ENCODE assay signal across 8 cellular contexts in genomic region chr10:12605580-12606405, GRCh38.
DNase-seq lines count a peak whose midpoint lies in the region; ATAC-seq and TF ChIP-seq lines count a peak whose summit lies in the region.

No MANE protein-coding gene starts in this region.

- H3K36me3 ChIP-seq in SK-N-SH (replicated peaks in 1 of 2; ENCODE audit: control insufficient read depth in 1 of 2, insufficient read depth in 2 of 2, low read length in 1 of 2) (no peaks in the 10 kb centered on the region), rectal smooth muscle tissue (ENCODE audit: control insufficient read depth, insufficient read depth, low read length) (no peaks in the 10 kb centered on the region), WERI-Rb-1 (no peaks in the 10 kb centered on the region)

- H3K9me3 Mint-ChIP-seq in activated T-helper 1 cell treated with anti-CD3 and anti-CD28 coated beads, Interleukin-12 subunit alpha, Interleukin-12 subunit beta, Interleukin-2, Interleukin-4 antibody, amounts not matched to agents 30 ng/mL and 10 ng/mL and 1 ng/mL, durations not matched to agents 14 hours and 24 hours and 36 hours: peaks cover 2% of the 10 kb centered on the region

- H3K4me3 ChIP-seq in SK-N-SH (ENCODE audit: low read depth in 2 of 2, low read length in 1 of 2) (no peak overlapping the region), rectal smooth muscle tissue (ENCODE audit: low read length) (peak overlapping the region; percentile 65), WERI-Rb-1 (ENCODE audit: low read depth, low read length) (no peak overlapping the region)

- peak overlapping the region; percentile 97 for H3K27ac Mint-ChIP-seq in activated T-helper 1 cell treated with anti-CD3 and anti-CD28 coated beads, Interleukin-12 subunit alpha, Interleukin-12 subunit beta, Interleukin-2, Interleukin-4 antibody, amounts not matched to agents 30 ng/mL and 10 ng/mL and 1 ng/mL, durations not matched to agents 14 hours and 24 hours and 36 hours

- intact Hi-C loops in activated T-helper 1 cell treated with anti-CD3 and anti-CD28 coated beads, Interleukin-12 subunit alpha, Interleukin-12 subunit beta, Interleukin-2, Interleukin-4 antibody, amounts not matched to agents 30 ng/mL and 10 ng/mL and 1 ng/mL, durations not matched to agents 14 hours and 24 hours and 36 hours (cut with micrococcal nuclease): loop anchor here (1.0 to 2.0 kb wide), 3 partner anchors 11 to 30 kb away; no protein-coding TSS in a partner anchor

- TF ChIP-seq CTCF in SK-N-SH (IDR thresholded peaks at IDR 0.05) (no peak), foreskin keratinocyte (conservative IDR thresholded peaks at IDR 0.05) (no peak), WERI-Rb-1 (IDR thresholded peaks at IDR 0.05; ENCODE audit: low read depth, low read length) (no peak)

- H3K4me1 Mint-ChIP-seq in activated T-helper 1 cell treated with anti-CD3 and anti-CD28 coated beads, Interleukin-12 subunit alpha, Interleukin-12 subunit beta, Interleukin-2, Interleukin-4 antibody, amounts not matched to agents 30 ng/mL and 10 ng/mL and 1 ng/mL, durations not matched to agents 14 hours and 24 hours and 36 hours (ENCODE audit: low read depth): peaks cover 43% of the 10 kb centered on the region

- H3K27me3 ChIP-seq in SK-N-SH (ENCODE audit: insufficient read depth): no peaks in the 10 kb centered on the region
- no peaks in the 10 kb centered on the region for H3K27me3 ChIP-seq in foreskin keratinocyte
- H3K27me3 ChIP-seq in rectal smooth muscle tissue (ENCODE audit: control insufficient read depth, insufficient read depth, low read length): no peaks in the 10 kb centered on the region
- no peaks in the 10 kb centered on the region for H3K27me3 ChIP-seq in WERI-Rb-1 (ENCODE audit: insufficient read depth, low read depth, severe bottlenecking)

- no peak overlapping the region for H3K4me2 ChIP-seq in SK-N-SH

- no peak for TF ChIP-seq EP300 in SK-N-SH (IDR thresholded peaks at IDR 0.05; ENCODE audit: borderline replicate concordance in 1 of 2, low read depth in 1 of 2, low read length in 1 of 2)

- no peaks in the 10 kb centered on the region for H3K79me2 ChIP-seq in SK-N-SH (ENCODE audit: insufficient read depth)

- 71% methylated on average over 20 of the region's 27 CpGs for WGBS in SK-N-SH (ENCODE audit: low lambda C conversion rate)

- H3K27ac ChIP-seq in SK-N-SH (ENCODE audit: low read depth in 2 of 2, low read length in 1 of 2) (no peak overlapping the region), foreskin keratinocyte (no peak overlapping the region), rectal smooth muscle tissue (ENCODE audit: low read depth, low read length) (peak overlapping the region; percentile 79), WERI-Rb-1 (no peak overlapping the region)

- DNase-seq in SK-N-SH (no peak), NCI-H748 (lab: John Stamatoyannopoulos, UW; ENCODE audit: unreplicated experiment) (peak; percentile 88), foreskin keratinocyte (no peak), WERI-Rb-1 (no peak)
- peak; percentile 59 for DNase-seq in activated T-helper 1 cell treated with anti-CD3 and anti-CD28 coated beads, Interleukin-12 subunit alpha, Interleukin-12 subunit beta, Interleukin-2, Interleukin-4 antibody, amounts not matched to agents 30 ng/mL and 10 ng/mL and 1 ng/mL, durations not matched to agents 14 hours and 24 hours and 36 hours (ENCODE audit: low spot score)

- no peak overlapping the region for H2AFZ ChIP-seq in SK-N-SH (ENCODE audit: low read depth)

- peak overlapping the region; percentile 83 for H3K4me3 Mint-ChIP-seq in activated T-helper 1 cell treated with anti-CD3 and anti-CD28 coated beads, Interleukin-12 subunit alpha, Interleukin-12 subunit beta, Interleukin-2, Interleukin-4 antibody, amounts not matched to agents 30 ng/mL and 10 ng/mL and 1 ng/mL, durations not matched to agents 14 hours and 24 hours and 36 hours

- H3K4me1 ChIP-seq in SK-N-SH (ENCODE audit: control insufficient read depth in 1 of 2, insufficient read depth in 2 of 2, low read depth in 1 of 2, low read length in 1 of 2) (no peaks in the 10 kb centered on the region; a peak in 1 of 4 replicates), foreskin keratinocyte (no peaks in the 10 kb centered on the region), rectal smooth muscle tissue (ENCODE audit: control insufficient read depth, insufficient read depth, low read length) (peaks cover 4% of the 10 kb centered on the region)

- H3K9ac ChIP-seq in SK-N-SH: no peak overlapping the region
- H3K9ac ChIP-seq in rectal smooth muscle tissue (ENCODE audit: low read length): no peak overlapping the region

- CTCF ChIA-PET in SK-N-SH (lab: Yijun Ruan, JAX): no interaction called here

- no peaks in the 10 kb centered on the region for H3K36me3 Mint-ChIP-seq in activated T-helper 1 cell treated with anti-CD3 and anti-CD28 coated beads, Interleukin-12 subunit alpha, Interleukin-12 subunit beta, Interleukin-2, Interleukin-4 antibody, amounts not matched to agents 30 ng/mL and 10 ng/mL and 1 ng/mL, durations not matched to agents 14 hours and 24 hours and 36 hours (ENCODE audit: low read depth)

- H3K27me3 Mint-ChIP-seq in activated T-helper 1 cell treated with anti-CD3 and anti-CD28 coated beads, Interleukin-12 subunit alpha, Interleukin-12 subunit beta, Interleukin-2, Interleukin-4 antibody, amounts not matched to agents 30 ng/mL and 10 ng/mL and 1 ng/mL, durations not matched to agents 14 hours and 24 hours and 36 hours (ENCODE audit: insufficient read depth): no peaks in the 10 kb centered on the region

- no peak for TF ChIP-seq RAD21 in SK-N-SH (IDR thresholded peaks at IDR 0.05; ENCODE audit: low read length)

- POLR2A ChIA-PET in SK-N-SH (lab: Yijun Ruan, JAX): no interaction called here

- ATAC-seq in SK-N-SH treated with all-trans-retinoic acid at 6 μM for 48 hours: peak; percentile 64
- peak; percentile 72 for ATAC-seq in HG03045 (IDR thresholded peaks at IDR 0.05; ENCODE audit: unreplicated experiment)
- peak; percentile 56 for ATAC-seq in foreskin keratinocyte

- no peaks in the 10 kb centered on the region for H4K20me1 ChIP-seq in SK-N-SH (ENCODE audit: insufficient read depth)

- H3K9me3 ChIP-seq in SK-N-SH (no peaks in the 10 kb centered on the region), WERI-Rb-1 (ENCODE audit: severe bottlenecking) (no peaks in the 10 kb centered on the region)

- no peaks in the 10 kb centered on the region for H3F3A ChIP-seq in SK-N-SH (replicated peaks; ENCODE audit: insufficient read depth)

- H3K9me2 ChIP-seq in SK-N-SH: no peaks in the 10 kb centered on the region

TF ChIP-seq in SK-N-SH treated with all-trans-retinoic acid at 6 μM for 48 hours, 23 proteins besides CTCF, POLR2A, EP300 and RAD21 (continues in another document):
- TF ChIP-seq CREB5 (CRISPR knock-in tag; IDR thresholded peaks at IDR 0.05; ENCODE audit: low read depth) (no peak), ZFP3 (CRISPR knock-in tag; IDR thresholded peaks at IDR 0.05) (no peak), ESRRG (CRISPR knock-in tag; IDR thresholded peaks at IDR 0.05) (no peak), ZFP30 (CRISPR knock-in tag; IDR thresholded peaks at IDR 0.05) (no peak), GLIS3 (CRISPR knock-in tag; IDR thresholded peaks at IDR 0.05) (no peak), ISL1 (CRISPR knock-in tag; IDR thresholded peaks at IDR 0.05) (no peak), TOX (CRISPR knock-in tag; IDR thresholded peaks at IDR 0.05; ENCODE audit: borderline replicate concordance) (no peak), ZNF8 (CRISPR knock-in tag; IDR thresholded peaks at IDR 0.05) (no peak), ZNF70 (CRISPR knock-in tag; IDR thresholded peaks at IDR 0.05) (no peak), PPARA (CRISPR knock-in tag; IDR thresholded peaks at IDR 0.05; ENCODE audit: borderline replicate concordance) (no peak)

TF ChIP-seq in SK-N-SH, 30 proteins besides CTCF, POLR2A, EP300 and RAD21 (continues in another document):
- TF ChIP-seq, protein P1, sequence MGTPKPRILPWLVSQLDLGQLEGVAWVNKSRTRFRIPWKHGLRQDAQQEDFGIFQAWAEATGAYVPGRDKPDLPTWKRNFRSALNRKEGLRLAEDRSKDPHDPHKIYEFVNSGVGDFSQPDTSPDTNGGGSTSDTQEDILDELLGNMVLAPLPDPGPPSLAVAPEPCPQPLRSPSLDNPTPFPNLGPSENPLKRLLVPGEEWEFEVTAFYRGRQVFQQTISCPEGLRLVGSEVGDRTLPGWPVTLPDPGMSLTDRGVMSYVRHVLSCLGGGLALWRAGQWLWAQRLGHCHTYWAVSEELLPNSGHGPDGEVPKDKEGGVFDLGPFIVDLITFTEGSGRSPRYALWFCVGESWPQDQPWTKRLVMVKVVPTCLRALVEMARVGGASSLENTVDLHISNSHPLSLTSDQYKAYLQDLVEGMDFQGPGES (IDR thresholded peaks at IDR 0.05; ENCODE audit: low read depth, low read length): no peak
- TF ChIP-seq POLR2AphosphoS5 (IDR thresholded peaks at IDR 0.05; ENCODE audit: low read depth, low read length) (no peak), JUND (IDR thresholded peaks at IDR 0.05) (no peak), RXRA (IDR thresholded peaks at IDR 0.05; ENCODE audit: borderline replicate concordance, low read depth) (no peak), SIN3A (IDR thresholded peaks at IDR 0.05; ENCODE audit: borderline replicate concordance, low read depth, low read length) (no peak), NFIC (IDR thresholded peaks at IDR 0.05; ENCODE audit: borderline replicate concordance) (no peak), GABPA (IDR thresholded peaks at IDR 0.05; ENCODE audit: low read depth) (no peak), MAX (IDR thresholded peaks at IDR 0.05; ENCODE audit: low read depth) (no peak)
- TF ChIP-seq, protein P2, sequence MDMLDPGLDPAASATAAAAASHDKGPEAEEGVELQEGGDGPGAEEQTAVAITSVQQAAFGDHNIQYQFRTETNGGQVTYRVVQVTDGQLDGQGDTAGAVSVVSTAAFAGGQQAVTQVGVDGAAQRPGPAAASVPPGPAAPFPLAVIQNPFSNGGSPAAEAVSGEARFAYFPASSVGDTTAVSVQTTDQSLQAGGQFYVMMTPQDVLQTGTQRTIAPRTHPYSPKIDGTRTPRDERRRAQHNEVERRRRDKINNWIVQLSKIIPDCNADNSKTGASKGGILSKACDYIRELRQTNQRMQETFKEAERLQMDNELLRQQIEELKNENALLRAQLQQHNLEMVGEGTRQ (IDR thresholded peaks at IDR 0.05; ENCODE audit: borderline replicate concordance, low read depth, low read length): no peak
- TF ChIP-seq, protein P3, sequence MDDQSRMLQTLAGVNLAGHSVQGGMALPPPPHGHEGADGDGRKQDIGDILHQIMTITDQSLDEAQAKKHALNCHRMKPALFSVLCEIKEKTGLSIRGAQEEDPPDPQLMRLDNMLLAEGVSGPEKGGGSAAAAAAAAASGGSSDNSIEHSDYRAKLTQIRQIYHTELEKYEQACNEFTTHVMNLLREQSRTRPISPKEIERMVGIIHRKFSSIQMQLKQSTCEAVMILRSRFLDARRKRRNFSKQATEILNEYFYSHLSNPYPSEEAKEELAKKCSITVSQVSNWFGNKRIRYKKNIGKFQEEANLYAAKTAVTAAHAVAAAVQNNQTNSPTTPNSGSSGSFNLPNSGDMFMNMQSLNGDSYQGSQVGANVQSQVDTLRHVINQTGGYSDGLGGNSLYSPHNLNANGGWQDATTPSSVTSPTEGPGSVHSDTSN (IDR thresholded peaks at IDR 0.05): no peak

Comparison
In these comparisons a context has a peak if more than half of its experiments do, and no peak if none do; other contexts are left out.
1. DNase-seq: peak in NCI-H748 (single experiment) and activated T-helper 1 cell treated with anti-CD3 and anti-CD28 coated beads, Interleukin-12 subunit alpha, Interleukin-12 subunit beta, Interleukin-2, Interleukin-4 antibody, amounts not matched to agents 30 ng/mL and 10 ng/mL and 1 ng/mL, durations not matched to agents 14 hours and 24 hours and 36 hours (single experiment); none in SK-N-SH (single experiment), foreskin keratinocyte (0 of 2) and WERI-Rb-1 (single experiment).
2. Peak in every context shown above with its lines, with median percentiles within 50 percentile points of each other: ATAC-seq.